ENCODE assay signal across 1 cellular context in genomic region chr2:55048925-55049793, GRCh38.
TF ChIP-seq lines count a peak whose summit lies in the region.

No MANE protein-coding gene starts in this region.

TF ChIP-seq in K562, 482 proteins besides CTCF, POLR2A, EP300 and RAD21 (continued from another document and continues in another):
- TF ChIP-seq CREB1 (IDR thresholded peaks at IDR 0.05) (peak; percentile 9; the same call in 1 of the 2 replicates), CREB1 (CRISPR knock-in tag; IDR thresholded peaks at IDR 0.05) (no peak; the same call in 1 of the 2 replicates), SPI1 (IDR thresholded peaks at IDR 0.05; ENCODE audit: borderline replicate concordance, low read depth, low read length) (no peak), ZNF740 (CRISPR knock-in tag; IDR thresholded peaks at IDR 0.05) (no peak; the same call in 1 of the 2 replicates), ZNF740 (tag; IDR thresholded peaks at IDR 0.05) (no peak; a peak in 1 of 4 replicates), ZNF197 (CRISPR knock-in tag; IDR thresholded peaks at IDR 0.05; ENCODE audit: low read depth) (no peak), ETV6 (IDR thresholded peaks at IDR 0.05; ENCODE audit: borderline replicate concordance in 1 of 2, low read depth in 2 of 2, low read length in 1 of 2) (no peak), ETV6 (CRISPR knock-in tag; IDR thresholded peaks at IDR 0.05; ENCODE audit: borderline replicate concordance) (no peak), ZNF79 (CRISPR knock-in tag; IDR thresholded peaks at IDR 0.05; ENCODE audit: low read depth) (no peak), XRCC4 (IDR thresholded peaks at IDR 0.05; ENCODE audit: extremely low read depth, insufficient read depth, insufficient read length) (no peak), NR2C1 (IDR thresholded peaks at IDR 0.05) (no peak; the same call in 1 of the 2 replicates), NR2C1 (tag; IDR thresholded peaks at IDR 0.05) (0 out of 2 replicates have a peak, but pooled peaks have one; percentile 9), STAT5B (CRISPR knock-in tag; IDR thresholded peaks at IDR 0.05) (no peak), BACH1 (tag; IDR thresholded peaks at IDR 0.05) (no peak), ZNF324 (CRISPR knock-in tag; IDR thresholded peaks at IDR 0.05) (peak; percentile 38; the same call in 1 of the 2 replicates), TFAP4 (CRISPR knock-in tag; IDR thresholded peaks at IDR 0.05; ENCODE audit: borderline replicate concordance) (peak; percentile 83; the same call in 1 of the 2 replicates), CREB3 (tag; conservative IDR thresholded peaks at IDR 0.05; ENCODE audit: low read depth) (no peak; the same call in 1 of the 2 replicates), CBFB (CRISPR knock-in tag; IDR thresholded peaks at IDR 0.05) (peak; percentile 77; the same call in 1 of the 2 replicates), SOX6 (IDR thresholded peaks at IDR 0.05) (no peak), FOXO4 (CRISPR knock-in tag; IDR thresholded peaks at IDR 0.05) (no peak), RBM14 (IDR thresholded peaks at IDR 0.05; ENCODE audit: borderline replicate concordance, insufficient read depth, low read depth, low read length) (no peak), HDAC6 (IDR thresholded peaks at IDR 0.05; ENCODE audit: low read depth, low read length) (no peak), RBM39 (optimal IDR thresholded peaks at IDR 0.05; ENCODE audit: low read depth, low read length) (no peak), FOXJ3 (CRISPR knock-in tag; IDR thresholded peaks at IDR 0.05) (no peak), NR2C2 (CRISPR knock-in tag; IDR thresholded peaks at IDR 0.05) (no peak), NR2C2 (tag; IDR thresholded peaks at IDR 0.05) (peak; percentile 12; the same call in 1 of the 2 replicates), EGR1 (conservative IDR thresholded peaks at IDR 0.05) (peak; percentile 90), MYNN (IDR thresholded peaks at IDR 0.05) (peak; percentile 20; the same call in 1 of the 2 replicates), MYNN (CRISPR knock-in tag; IDR thresholded peaks at IDR 0.05) (no peak), U2AF1 (optimal IDR thresholded peaks at IDR 0.05; ENCODE audit: low read depth, low read length) (no peak), HMGN3 (IDR thresholded peaks at IDR 0.05; ENCODE audit: borderline replicate concordance, extremely low read depth, insufficient read length, low read depth, low read length) (peak; percentile 13), PTRF (tag; IDR thresholded peaks at IDR 0.05) (no peak), ZNF282 (CRISPR knock-in tag; IDR thresholded peaks at IDR 0.05) (no peak), ZNF3 (CRISPR knock-in tag; IDR thresholded peaks at IDR 0.05) (no peak), NBN (IDR thresholded peaks at IDR 0.05; ENCODE audit: low read depth) (peak; percentile 50; the same call in 1 of the 2 replicates), KDM1A (IDR thresholded peaks at IDR 0.05) (peak in 1 of 2 experiments; percentile 25; a peak in 1 of 4 replicates), TAF1 (IDR thresholded peaks at IDR 0.05; ENCODE audit: control insufficient read depth, extremely low read depth, insufficient read depth, low read length, severe bottlenecking) (peak; percentile 73), NCOA4 (IDR thresholded peaks at IDR 0.05; ENCODE audit: partially characterized antibody) (no peak), SP1 (CRISPR knock-in tag; IDR thresholded peaks at IDR 0.05) (peak; percentile 79), MTF1 (CRISPR knock-in tag; IDR thresholded peaks at IDR 0.05; ENCODE audit: borderline replicate concordance) (no peak), TEAD1 (CRISPR knock-in tag; IDR thresholded peaks at IDR 0.05) (no peak), ZSCAN29 (IDR thresholded peaks at IDR 0.05) (peak; percentile 53; the same call in 1 of the 2 replicates), VEZF1 (CRISPR knock-in tag; IDR thresholded peaks at IDR 0.05) (peak; percentile 79), POU5F1 (IDR thresholded peaks at IDR 0.05; ENCODE audit: borderline replicate concordance, low read depth, low read length, partially characterized antibody) (no peak), KHSRP (IDR thresholded peaks at IDR 0.05) (no peak), NCOR1 (IDR thresholded peaks at IDR 0.05) (no peak; the same call in 1 of the 2 replicates), SMAD2 (IDR thresholded peaks at IDR 0.05; ENCODE audit: low read depth, low read length) (no peak), HEY1 (CRISPR knock-in tag; IDR thresholded peaks at IDR 0.05; ENCODE audit: borderline replicate concordance) (no peak), SFPQ (IDR thresholded peaks at IDR 0.05; ENCODE audit: low read depth, low read length) (no peak), MTA3 (IDR thresholded peaks at IDR 0.05; ENCODE audit: borderline replicate concordance) (peak; percentile 94), RBBP5 (IDR thresholded peaks at IDR 0.05; ENCODE audit: borderline replicate concordance, insufficient read depth, low read length, poor library complexity, severe bottlenecking) (peak; percentile 42), ZBTB34 (CRISPR knock-in tag; IDR thresholded peaks at IDR 0.05) (no peak), ZNF184 (CRISPR knock-in tag; IDR thresholded peaks at IDR 0.05) (no peak), MITF (IDR thresholded peaks at IDR 0.05) (no peak), RCOR1 (IDR thresholded peaks at IDR 0.05; ENCODE audit: borderline replicate concordance in 1 of 2, low read depth in 2 of 2, low read length in 2 of 2) (peak in 1 of 2 experiments; percentile 72; a peak in 3 of 4 replicates), ZNF431 (CRISPR knock-in tag; IDR thresholded peaks at IDR 0.05) (no peak), TFAM (CRISPR knock-in tag; conservative IDR thresholded peaks at IDR 0.05) (no peak), KAT2B (IDR thresholded peaks at IDR 0.05; ENCODE audit: low read depth, low read length) (no peak), POLR3A (IDR thresholded peaks at IDR 0.05; ENCODE audit: borderline replicate concordance, extremely low read depth, insufficient read depth, insufficient read length) (no peak), TFE3 (CRISPR knock-in tag; IDR thresholded peaks at IDR 0.05) (no peak), FOXA3 (CRISPR knock-in tag; conservative IDR thresholded peaks at IDR 0.05 in 1 of 2, IDR thresholded peaks at IDR 0.05 in 1 of 2) (no peak; a peak in 1 of 4 replicates), OTX1 (CRISPR knock-in tag; IDR thresholded peaks at IDR 0.05) (0 out of 2 replicates have a peak, but pooled peaks have one; percentile 27), KAT7 (CRISPR knock-in tag; IDR thresholded peaks at IDR 0.05; ENCODE audit: borderline replicate concordance) (no peak; the same call in 1 of the 2 replicates), ZNF253 (CRISPR knock-in tag; conservative IDR thresholded peaks at IDR 0.05) (no peak), PCBP2 (IDR thresholded peaks at IDR 0.05; ENCODE audit: low read depth, low read length, poor library complexity, severe bottlenecking) (no peak)
